ENCODE assay signal across 8 cellular contexts in the genomic region with DNA sequence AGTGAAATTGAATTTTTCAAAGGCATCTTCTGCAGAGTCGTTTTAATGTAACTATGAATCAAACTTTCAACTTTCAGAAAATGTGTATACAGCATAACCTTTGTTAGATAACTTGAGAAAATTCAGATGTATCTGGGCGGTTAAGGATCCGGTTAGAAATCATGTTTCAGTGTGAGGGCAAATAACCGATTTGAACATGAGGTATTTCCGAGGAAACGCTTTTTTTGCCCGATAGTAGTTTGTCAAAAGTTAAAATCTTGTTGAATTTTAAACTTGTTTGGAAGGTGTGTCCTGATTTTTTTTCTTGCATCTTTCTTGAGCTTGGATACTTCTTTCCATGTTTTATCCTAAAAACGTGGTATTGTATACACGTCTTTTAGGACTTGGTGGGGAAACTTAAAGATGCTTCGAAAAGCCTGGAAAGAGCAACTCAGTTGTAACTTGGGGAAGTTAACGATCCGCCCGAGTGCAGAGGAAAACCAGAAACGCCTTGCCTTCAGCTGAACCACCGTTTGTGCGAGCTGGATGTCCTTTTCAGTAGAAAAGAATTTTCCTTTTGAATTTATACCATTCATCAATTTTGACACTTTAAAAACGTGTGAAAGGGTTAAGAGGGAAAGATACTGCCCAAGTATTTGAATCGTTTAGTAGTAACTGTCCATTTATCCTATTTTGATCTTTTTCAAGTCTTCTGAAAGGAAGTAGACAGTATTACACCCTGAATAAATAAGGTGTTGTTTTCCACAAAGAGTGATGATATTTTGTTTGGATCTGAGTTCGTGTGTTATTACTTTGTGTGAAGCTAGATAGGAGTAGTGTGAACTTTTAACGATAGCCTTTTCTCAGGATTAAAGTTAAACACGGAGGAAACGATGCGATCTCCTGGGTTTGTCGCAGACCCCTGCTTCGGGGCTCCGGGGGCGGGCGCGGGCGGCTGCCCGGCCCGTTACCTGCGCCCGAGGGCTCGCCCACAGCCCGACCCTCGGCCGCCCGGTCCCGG. TPM values are rescaled to one million over a fixed set of nuclear protein-coding genes. Genes with fewer than 3 reads are reported as not detected.
DNase-seq lines count a peak whose midpoint lies in the region; ATAC-seq and TF ChIP-seq lines count a peak whose summit lies in the region.

No MANE protein-coding gene starts in this region.

- peaks cover 0 to 25% (median 9%) of the 10 kb centered on the region in 10 experiments; a peak in 9 of 20 replicates for H3K4me1 ChIP-seq in BLaER1 treated with 17β-estradiol and CSF1 and Interleukin-3, amounts not matched to agents 10 nM and 100 nM
- peaks cover 56% of the 10 kb centered on the region for H3K4me1 ChIP-seq in HUES48 (ENCODE audit: control insufficient read depth, insufficient read depth, low read length)
- H3K4me1 ChIP-seq in upper lobe of right lung = peaks cover 46% of the 10 kb centered on the region

- H3K4me1 Mint-ChIP-seq in memory B cell = peaks cover 33% of the 10 kb centered on the region

- no peaks in the 10 kb centered on the region for H3K27me3 Mint-ChIP-seq in memory B cell

- H3K36me3 ChIP-seq in BLaER1 treated with 17β-estradiol and CSF1 and Interleukin-3, amounts not matched to agents 10 nM and 100 nM = no peaks in the 10 kb centered on the region; a peak in 2 of 22 replicates
- H3K36me3 ChIP-seq in HUES48 (ENCODE audit: control insufficient read depth, insufficient read depth, low read length) (no peaks in the 10 kb centered on the region), upper lobe of right lung (no peaks in the 10 kb centered on the region)

- TF ChIP-seq CTCF in astrocyte of the spinal cord (IDR thresholded peaks at IDR 0.05; ENCODE audit: low read depth, low read length) (no peak), upper lobe of right lung (IDR thresholded peaks at IDR 0.05) (no peak)

- H3K9me3 ChIP-seq in BLaER1 treated with 17β-estradiol and CSF1 and Interleukin-3, amounts not matched to agents 10 nM and 100 nM (replicated peaks in 1 of 11) = no peaks in the 10 kb centered on the region
- no peaks in the 10 kb centered on the region for H3K9me3 ChIP-seq in HUES48 (ENCODE audit: control insufficient read depth, insufficient read depth, low read length)
- H3K9me3 ChIP-seq in upper lobe of right lung = no peaks in the 10 kb centered on the region

- H3K9me3 Mint-ChIP-seq in memory B cell = no peaks in the 10 kb centered on the region

- DNase-seq in astrocyte of the spinal cord (ENCODE audit: low read depth, low spot score) (no peak), memory B cell (ENCODE audit: low spot score in 2 of 2) (no peak), upper lobe of right lung (no peak), islet precursor cell (no peak), GM19238 (ENCODE audit: insufficient read length, low spot score) (no peak)
- DNase-seq in stimulated activated CD4-positive, alpha-beta T cell treated with anti-CD3 and anti-CD28 coated beads, Interleukin-1b, Interleukin-23, amount 100 ng/mL, for 48 hours = no peak

- H3K36me3 Mint-ChIP-seq in memory B cell = peaks cover 2% of the 10 kb centered on the region

- H3K4me3 ChIP-seq in BLaER1 treated with 17β-estradiol and CSF1 and Interleukin-3, amounts not matched to agents 10 nM and 100 nM = peak overlapping the region; percentile 61 to 79 (median 70)
- H3K4me3 ChIP-seq in HUES48 (ENCODE audit: low read depth, low read length) (peak overlapping the region; percentile 49), astrocyte of the spinal cord (ENCODE audit: low read depth, low read length) (peak overlapping the region; percentile 43), upper lobe of right lung (peak overlapping the region; percentile 56)

- ATAC-seq in memory B cell (ENCODE audit: low read depth) (no peak), upper lobe of right lung (no peak)

- H3K4me3 Mint-ChIP-seq in memory B cell = peak overlapping the region; percentile 91

- peak overlapping the region; percentile 86 to 95 (median 89) for H3K9ac ChIP-seq in BLaER1 treated with 17β-estradiol and CSF1 and Interleukin-3, amounts not matched to agents 10 nM and 100 nM
- no peak overlapping the region for H3K9ac ChIP-seq in HUES48 (ENCODE audit: low read depth, low read length)

- H3K27ac ChIP-seq in BLaER1 treated with 17β-estradiol and CSF1 and Interleukin-3, amounts not matched to agents 10 nM and 100 nM = peak overlapping the region; percentile 85 to 92 (median 91)
- H3K27ac ChIP-seq in HUES48 (ENCODE audit: low read depth, low read length) (no peak overlapping the region), upper lobe of right lung (peak overlapping the region; percentile 78)

- in situ Hi-C loops in astrocyte of the spinal cord (cut with HindIII; ENCODE audit: low sequenced_read_pairs) = no loop called here

- peaks cover 0 to 68% (median 41%) of the 10 kb centered on the region in 11 experiments; a peak in 17 of 22 replicates for H4K20me1 ChIP-seq in BLaER1 treated with 17β-estradiol and CSF1 and Interleukin-3, amounts not matched to agents 10 nM and 100 nM

- peak overlapping the region; percentile 62 to 92 (median 83) for H3K4me2 ChIP-seq in BLaER1 treated with 17β-estradiol and CSF1 and Interleukin-3, amounts not matched to agents 10 nM and 100 nM

- intact Hi-C loops in upper lobe of right lung (cut with DNase I) = no loop called here

- H3K27me3 ChIP-seq in BLaER1 treated with 17β-estradiol and CSF1 and Interleukin-3, amounts not matched to agents 10 nM and 100 nM = peaks cover 89 to 99% (median 96%) of the 10 kb centered on the region in 11 experiments
- H3K27me3 ChIP-seq in HUES48 (ENCODE audit: control insufficient read depth, insufficient read depth, low read length) = peaks cover 83% of the 10 kb centered on the region
- peaks cover 6% of the 10 kb centered on the region for H3K27me3 ChIP-seq in upper lobe of right lung

- peak overlapping the region; percentile 96 for H3K27ac Mint-ChIP-seq in memory B cell

RNA-seq across cellular contexts. Expression of a gene that starts 1.0 kb away (rescaled TPM):
- 50.9 TPM for total RNA-seq in upper lobe of right lung

RNA-seq across cellular contexts. Expression of a gene that starts 3.7 kb away (rescaled TPM):
- total RNA-seq in upper lobe of right lung = 44.8 TPM

RNA-seq across cellular contexts. Expression of a gene that starts 25.4 kb away (rescaled TPM):
- total RNA-seq in upper lobe of right lung = not detected
